ENCODE assay signal across 17 cellular contexts in genomic region chr12:119956047-119956446, GRCh38. TPM values are rescaled to one million over a fixed set of nuclear protein-coding genes. Genes with fewer than 3 reads are reported as not detected.
A peak's percentile ranks its signal among the peaks of the same experiment; 100 is the strongest.
DNase-seq lines count a peak whose midpoint lies in the region; ATAC-seq, FAIRE-seq and TF ChIP-seq lines count a peak whose summit lies in the region.
"Had no signal": no experiment of that assay in that cellular context is flagged by ENCODE, and none has a peak within 500 bp of the region (broad histone marks: within the 10 kb centered on the region; RNA-seq: fewer than 3 reads in every experiment).

No MANE protein-coding gene starts in this region.

- H3K4me1 ChIP-seq in A549, result no peaks in the 10 kb centered on the region
- H3K4me1 ChIP-seq: BLaER1, SJSA1 had no signal

- CTCF ChIA-PET in A549 (lab: Yijun Ruan, JAX), result interaction anchor here (1.1 kb wide), 1 partner anchor 10 kb away, joined by 3 read pairs; no protein-coding TSS in a partner anchor

- peak; percentile 43 to 76; a peak in 4 of 6 replicates for ATAC-seq in A549

- peaks cover 42% of the 10 kb centered on the region for H3K9me3 ChIP-seq in A549

- peak in 1 of 2 experiments; percentile 24; a peak in 1 of 5 replicates for TF ChIP-seq RAD21 in A549 (conservative IDR thresholded peaks at IDR 0.05 in 1 of 2, IDR thresholded peaks at IDR 0.05 in 1 of 2)

- TF ChIP-seq POLR2A in A549 (IDR thresholded peaks at IDR 0.05; ENCODE audit: low read length), result no peak
- TF ChIP-seq POLR2A in NB4 (IDR thresholded peaks at IDR 0.05; ENCODE audit: extremely low read depth, insufficient read length), result no peak

- DNase-seq in A549 (ENCODE audit: low read depth in 1 of 2, low spot score in 1 of 2), result peak in 1 of 2 experiments; percentile 52
- peak; percentile 14 for DNase-seq in DMS53 treated with DMSO at 0.1 percent for 48 hours (lab: John Stamatoyannopoulos, UW; ENCODE audit: unreplicated experiment)
- DNase-seq in NB4 (ENCODE audit: low read depth), result peak; percentile 14
- DNase-seq in epithelial cell of esophagus (ENCODE audit: low read depth), result peak; percentile 11
- DNase-seq in stimulated activated CD4-positive, alpha-beta T cell treated with anti-CD3 and anti-CD28 coated beads, Interleukin-15, amount 100 ng/mL, for 24 hours, result no peak
- DNase-seq in anterior cingulate cortex (lab: John Stamatoyannopoulos, UW), result no peak
- DNase-seq in ureter (ENCODE audit: low spot score), result no peak
- DNase-seq: EL; Kasumi-1; MV-4-11; NCI-H1436; NCI-H2029 treated with DMSO at 0.1 percent for 48 hours; NCI-H524; NK-92 treated with Interleukin-12 subunit alpha and Interleukin-12 subunit beta, amount 100 ng/mL, for 24 hours had no signal

- POLR2A ChIA-PET in A549 (lab: Yijun Ruan, JAX), result no interaction called here

- WGBS in A549 (ENCODE audit: missing lambda C conversion rate), result 7% methylated on average over 3 of the region's 3 CpGs

- TF ChIP-seq CTCF in A549 (IDR thresholded peaks at IDR 0.05) (no peak), NB4 (IDR thresholded peaks at IDR 0.05; ENCODE audit: low read depth, low read length) (peak; percentile 9), epithelial cell of esophagus (IDR thresholded peaks at IDR 0.05; ENCODE audit: insufficient read depth, low read depth, low read length, missing control alignments) (no peak)

- H3K4me3 ChIP-seq in A549 (no peak overlapping the region), NB4 (ENCODE audit: low read depth, low read length) (no peak overlapping the region), epithelial cell of esophagus (ENCODE audit: low read length) (no peak overlapping the region)
- H3K4me3 ChIP-seq: BLaER1, SJSA1 had no signal

- no peak for TF ChIP-seq EP300 in A549 (IDR thresholded peaks at IDR 0.05)

- no peak for FAIRE-seq in A549 (lab: Jason Lieb, UNC)
- FAIRE-seq: H54 had no signal

- no peak overlapping the region for H3K27ac ChIP-seq in A549
- H3K27ac ChIP-seq: BLaER1, SJSA1 had no signal

- no peak overlapping the region for H3K4me2 ChIP-seq in A549
- H3K4me2 ChIP-seq: BLaER1 had no signal

TF ChIP-seq in A549, 52 proteins besides CTCF, POLR2A, EP300 and RAD21:
- TF ChIP-seq BHLHE40 (IDR thresholded peaks at IDR 0.05; ENCODE audit: low read depth, low read length) (no peak), FOSL2 (IDR thresholded peaks at IDR 0.05) (no peak), FOSL2 (CRISPR knock-in tag; IDR thresholded peaks at IDR 0.05) (no peak), PBX3 (IDR thresholded peaks at IDR 0.05) (no peak), MYC (IDR thresholded peaks at IDR 0.05; ENCODE audit: borderline replicate concordance, low read length) (no peak), HDAC2 (IDR thresholded peaks at IDR 0.05) (no peak), BCL3 (IDR thresholded peaks at IDR 0.05) (no peak), REST (IDR thresholded peaks at IDR 0.05) (no peak), SMC3 (IDR thresholded peaks at IDR 0.05) (no peak), TP53 (CRISPR knock-in tag; IDR thresholded peaks at IDR 0.05) (no peak), GATA3 (IDR thresholded peaks at IDR 0.05; ENCODE audit: borderline replicate concordance) (no peak), ZFP36 (IDR thresholded peaks at IDR 0.05; ENCODE audit: borderline replicate concordance, partially characterized antibody) (no peak), RCOR1 (IDR thresholded peaks at IDR 0.05; ENCODE audit: low read depth, low read length) (no peak), HMGXB4 (CRISPR knock-in tag; IDR thresholded peaks at IDR 0.05; ENCODE audit: borderline replicate concordance) (no peak), FOSB (CRISPR knock-in tag; IDR thresholded peaks at IDR 0.05) (no peak), USF2 (IDR thresholded peaks at IDR 0.05) (no peak), JUNB (IDR thresholded peaks at IDR 0.05) (no peak), MAZ (IDR thresholded peaks at IDR 0.05; ENCODE audit: borderline replicate concordance, low read depth, low read length) (no peak), ATOH8 (CRISPR knock-in tag; IDR thresholded peaks at IDR 0.05; ENCODE audit: low read depth) (no peak), CBX8 (IDR thresholded peaks at IDR 0.05) (no peak), TFCP2L1 (CRISPR knock-in tag; IDR thresholded peaks at IDR 0.05) (no peak)
TF ChIP-seq in A549: peak in this region for 0.

RNA-seq across cellular contexts. Expression of gene BICDL1, which starts 33.0 kb away (rescaled TPM):
- polyA plus RNA-seq in A549 (2011; rRNA removed) (4.5 and 5.8 TPM in 2 replicates), A549 (2017; fragmentation: RNase III; extraction: RNeasy Plus Mini Kit Qiagen cat#74134 plus additional on column Dnase treatment) (2.6 to 3.8 TPM (median 3.5 TPM) in 3 replicates)
- 2.8 and 3.0 TPM in 2 replicates for polyA plus RNA-seq in A549 (2012; cell fraction: cytosol; rRNA removed)
- polyA plus RNA-seq in A549 (2012; cell fraction: nucleus; rRNA removed), result 5.7 and 6.0 TPM in 2 replicates
- polyA minus RNA-seq in A549 (2011; rRNA and poly(A)+ RNA removed), result 3.7 and 5.4 TPM in 2 replicates
- 17.2 TPM for total RNA-seq in ureter
- total RNA-seq: SJSA1 had no signal

Comparison
In these comparisons a context has a peak if more than half of its experiments do, and no peak if none do; other contexts are left out.
1. DNase-seq: peak in DMS53 treated with DMSO at 0.1 percent for 48 hours (single experiment), NB4 (single experiment) and epithelial cell of esophagus (single experiment); none in stimulated activated CD4-positive, alpha-beta T cell treated with anti-CD3 and anti-CD28 coated beads, Interleukin-15, amount 100 ng/mL, for 24 hours (single experiment), anterior cingulate cortex (0 of 58) and ureter (single experiment).